In the genomic region with DNA sequence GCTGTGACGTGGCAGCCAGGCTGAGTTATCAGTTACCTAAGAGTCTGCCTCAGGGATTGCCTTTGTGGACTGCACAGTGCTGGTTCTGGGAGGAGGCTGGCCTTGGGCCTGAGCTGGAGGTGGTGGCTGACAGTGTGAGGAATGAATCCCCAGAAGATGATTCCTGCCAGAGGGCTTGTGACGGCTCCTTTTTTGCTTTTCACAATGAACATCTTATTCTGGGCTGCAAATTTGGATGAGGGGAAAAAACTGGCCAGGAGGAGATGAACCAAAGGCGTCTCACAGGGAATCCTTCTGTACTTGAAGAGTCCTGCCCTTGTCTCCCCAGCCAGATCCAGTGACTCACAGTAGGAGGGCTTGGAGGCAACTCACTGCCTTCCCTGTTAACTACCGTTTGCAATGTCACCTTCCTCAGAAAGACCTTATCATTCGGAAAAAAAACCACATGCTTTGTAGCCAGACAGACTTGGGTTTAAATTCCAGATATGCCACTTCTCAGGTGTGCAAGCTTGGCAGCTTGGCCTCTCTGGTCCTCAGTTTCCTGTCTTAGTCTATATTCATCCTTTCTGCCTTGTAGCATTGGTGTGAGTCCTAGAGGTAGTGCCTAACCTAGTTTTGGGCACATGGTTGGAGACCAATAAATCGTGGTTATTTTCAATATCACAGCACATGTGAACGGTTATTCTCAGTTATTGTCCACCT, we compare ENCODE assay signal across 12 cellular contexts. TPM values are rescaled to one million over a fixed set of nuclear protein-coding genes. Genes with fewer than 3 reads are reported as not detected.
A peak's percentile ranks its signal among the peaks of the same experiment; 100 is the strongest.
DNase-seq lines count a peak whose midpoint lies in the region; ATAC-seq and TF ChIP-seq lines count a peak whose summit lies in the region.
"Had no signal": no experiment of that assay in that cellular context is flagged by ENCODE, and none has a peak within 500 bp of the region (broad histone marks: within the 10 kb centered on the region; RNA-seq: fewer than 3 reads in every experiment).

No MANE protein-coding gene starts in this region.

- no peaks in the 10 kb centered on the region for H3K27me3 Mint-ChIP-seq in T-cell

- no peak overlapping the region for H3K27ac ChIP-seq in gastroesophageal sphincter

- peaks cover 78% of the 10 kb centered on the region for H3K36me3 Mint-ChIP-seq in T-cell

- H3K4me1 Mint-ChIP-seq in T-cell = peaks cover 80 to 85% (median 81%) of the 10 kb centered on the region in 3 donors

- TF ChIP-seq EP300 in gastroesophageal sphincter (IDR thresholded peaks at IDR 0.05) = no peak

- H3K9me3 ChIP-seq in gastroesophageal sphincter = peaks cover 0 to 8% (median 0%) of the 10 kb centered on the region in 3 donors

- no peaks in the 10 kb centered on the region for H3K27me3 ChIP-seq in gastroesophageal sphincter

- peaks cover 0 to 13% (median 0%) of the 10 kb centered on the region in 3 donors for H3K4me1 ChIP-seq in gastroesophageal sphincter

- peak overlapping the region in 1 of 3 donors; percentile 41 for H3K4me3 Mint-ChIP-seq in T-cell

- peak overlapping the region; percentile 58 to 80 for H3K27ac Mint-ChIP-seq in T-cell

- H3K9me3 Mint-ChIP-seq in T-cell = peaks cover 0 to 3% (median 3%) of the 10 kb centered on the region in 3 donors

- 57 to 66% methylated on average over 4 to 5 of the region's 7 CpGs for WGBS in gastroesophageal sphincter (ENCODE audit: low coverage in 1 of 2), 2 donors

- ATAC-seq in T-cell (replicated peaks in 1 of 4) (no peak), GM19035 (IDR thresholded peaks at IDR 0.05; ENCODE audit: unreplicated experiment) (no peak), gastroesophageal sphincter (no peak)

- H3K4me3 ChIP-seq in fibroblast of the aortic adventitia (ENCODE audit: low read depth, low read length) (no peak overlapping the region), gastroesophageal sphincter (no peak overlapping the region)

- POLR2A ChIA-PET in T-cell (lab: Charles Lee) = interaction anchor here in 1 of 2 donors (0.5 kb wide), 1 partner anchor 379 kb away, joined by 6 read pairs; a partner anchor contains a TSS

- DNase-seq in GM03348 (ENCODE audit: low spot score) = peak; percentile 24
- no peak for DNase-seq in T-cell
- peak; percentile 32 for DNase-seq in fibroblast of the aortic adventitia (ENCODE audit: low read depth)
- DNase-seq in occipital lobe (lab: John Stamatoyannopoulos, UW) = peak; percentile 42
- no peak for DNase-seq in AG08396 (ENCODE audit: low spot score)
- DNase-seq in stimulated activated CD8-positive, alpha-beta memory T cell treated with anti-CD3 and anti-CD28 coated beads, Interleukin-4, amount 100 ng/mL, for 48 hours = no peak
- DNase-seq: activated T-cell treated with anti-CD3 and anti-CD28 coated beads, Interleukin-2, amount 50 U/mL, for 1 hour; NCI-H1436; stimulated activated CD4-positive, alpha-beta T cell treated with anti-CD3 and anti-CD28 coated beads, Interleukin-1b, Interleukin-23, amount 100 ng/mL, for 48 hours; T1000 had no signal

- no peak for TF ChIP-seq POLR2A in gastroesophageal sphincter (IDR thresholded peaks at IDR 0.05)

- no peaks in the 10 kb centered on the region for H3K36me3 ChIP-seq in gastroesophageal sphincter

- CTCF ChIA-PET in T-cell (lab: Charles Lee) = interaction anchor here (0.5 to 0.6 kb wide), 2 partner anchors 116 to 384 kb away, joined by 3 to 10 read pairs; no protein-coding TSS in a partner anchor

- no peak for TF ChIP-seq CTCF in fibroblast of the aortic adventitia (IDR thresholded peaks at IDR 0.05; ENCODE audit: insufficient read depth, low read length)
- TF ChIP-seq CTCF in gastroesophageal sphincter (IDR thresholded peaks at IDR 0.05) = no peak

RNA-seq across cellular contexts. Expression of a gene that starts 19.1 kb away (rescaled TPM):
- 100 to 1,000 TPM; 148 to 237 (median 212) TPM for total RNA-seq in T-cell
- 3.3 and 10.5 TPM in 2 replicates for total RNA-seq in fibroblast of the aortic adventitia (ENCODE audit: low replicate concordance)
- 39.6 TPM for total RNA-seq in occipital lobe
- total RNA-seq in gastroesophageal sphincter = 10 to 100 TPM; 18.0 to 32.2 (median 20.9) TPM

Comparison
In these comparisons a context has a peak if more than half of its experiments do, and no peak if none do; other contexts are left out.
1. DNase-seq: peak in GM03348 (single experiment), fibroblast of the aortic adventitia (single experiment) and occipital lobe (single experiment); none in T-cell (0 of 34), AG08396 (single experiment) and stimulated activated CD8-positive, alpha-beta memory T cell treated with anti-CD3 and anti-CD28 coated beads, Interleukin-4, amount 100 ng/mL, for 48 hours (single experiment).